Comparison of ENCODE assay signal across 8 cellular contexts in genomic region chr7:27119412-27119911, GRCh38. TPM values are rescaled to one million over a fixed set of nuclear protein-coding genes. Genes with fewer than 3 reads are reported as not detected.
"Had no signal": no experiment of that assay in that cellular context is flagged by ENCODE, and none has a peak within 500 bp of the region (broad histone marks: within the 10 kb centered on the region; RNA-seq: fewer than 3 reads in every experiment).

No MANE protein-coding gene starts in this region.

- H3K4me3 ChIP-seq: vagina had no signal

- DNase-seq: anterior cingulate cortex; right cardiac atrium; stimulated activated CD8-positive, alpha-beta memory T cell treated with anti-CD3 and anti-CD28 coated beads, Interleukin-4, amount 100 ng/mL, for 48 hours; substantia nigra had no signal

- H3K27me3 ChIP-seq: vagina had no signal

- ATAC-seq: right cardiac atrium had no signal

- H3K9me3 ChIP-seq: vagina had no signal

- H3K27ac ChIP-seq: vagina had no signal

- H3K36me3 ChIP-seq: vagina had no signal

RNA-seq across cellular contexts. Expression of gene HOXA4, which starts 11.1 kb away (rescaled TPM):
- total RNA-seq: cerebellum, osteocyte had no signal

RNA-seq across cellular contexts. Expression of gene HOXA2, which starts 17.0 kb away (rescaled TPM):
- total RNA-seq: cerebellum, osteocyte had no signal

RNA-seq across cellular contexts. Expression of gene HOXA1, which starts 23.7 kb away (rescaled TPM):
- total RNA-seq: cerebellum, osteocyte had no signal

RNA-seq across cellular contexts. Expression of gene HOXA5, which starts 24.0 kb away (rescaled TPM):
- total RNA-seq: cerebellum, osteocyte had no signal

RNA-seq across cellular contexts. Expression of gene HOXA6, which starts 28.1 kb away (rescaled TPM):
- total RNA-seq: cerebellum, osteocyte, right cardiac atrium had no signal
- polyA plus RNA-seq: liver, right cardiac atrium had no signal
